ENCODE assay signal across 8 cellular contexts in genomic region chr18:79405781-79406575, GRCh38. TPM values are rescaled to one million over a fixed set of nuclear protein-coding genes. Genes with fewer than 3 reads are reported as not detected.
DNase-seq lines count a peak whose midpoint lies in the region; ATAC-seq and TF ChIP-seq lines count a peak whose summit lies in the region.

No MANE protein-coding gene starts in this region.

- H3K4me2 ChIP-seq in trophoblast cell (ENCODE audit: low read length), result no peak overlapping the region

- H3K27ac Mint-ChIP-seq in MCF 10A (ENCODE audit: low read depth, unreplicated experiment) (no peak overlapping the region), IgD-negative memory B cell (peak overlapping the region in 2 of 3 donors; percentile 96 to 97)

- H3K9me3 ChIP-seq in breast epithelium, result no peaks in the 10 kb centered on the region
- no peaks in the 10 kb centered on the region for H3K9me3 ChIP-seq in heart right ventricle
- peaks cover 2% of the 10 kb centered on the region for H3K9me3 ChIP-seq in trophoblast cell (ENCODE audit: insufficient read depth, low read depth, low read length)

- H3K36me3 Mint-ChIP-seq in MCF 10A (ENCODE audit: insufficient read depth, unreplicated experiment), result no peaks in the 10 kb centered on the region
- peaks cover 3% of the 10 kb centered on the region for H3K36me3 Mint-ChIP-seq in IgD-negative memory B cell

- 64 to 71% methylated on average over 27 of the region's 27 CpGs for WGBS in heart right ventricle, 2 donors
- WGBS in trophoblast cell (ENCODE audit: extremely low coverage, insufficient coverage, insufficient read length), result no CpG with 5 or more reads among the region's 27 CpGs

- H3K27me3 Mint-ChIP-seq in MCF 10A (ENCODE audit: insufficient read depth, unreplicated experiment) (no peaks in the 10 kb centered on the region), IgD-negative memory B cell (no peaks in the 10 kb centered on the region)

- no peak overlapping the region for H2AFZ ChIP-seq in trophoblast cell (ENCODE audit: insufficient read depth, low read length, poor library complexity)

- H3K4me3 ChIP-seq in breast epithelium (no peak overlapping the region), heart right ventricle (peak overlapping the region in 3 of 10 donors; percentile 19 to 47 (median 26)), trophoblast cell (ENCODE audit: low read depth, low read length) (no peak overlapping the region)

- no peaks in the 10 kb centered on the region for H3K27me3 ChIP-seq in breast epithelium
- no peaks in the 10 kb centered on the region for H3K27me3 ChIP-seq in heart right ventricle
- no peaks in the 10 kb centered on the region for H3K27me3 ChIP-seq in trophoblast cell (ENCODE audit: insufficient read depth, low read length)

- H3K9ac ChIP-seq in trophoblast cell (ENCODE audit: low read length), result no peak overlapping the region

- H2BK12ac ChIP-seq in trophoblast cell (ENCODE audit: low read length), result no peak overlapping the region

- intact Hi-C loops in breast epithelium (cut with DNase I; ENCODE audit: low total_unique reads) (loop anchor here (10.0 kb wide), 2 partner anchors 69 to 119 kb away; no protein-coding TSS in a partner anchor), MCF 10A (cut with micrococcal nuclease) (no loop called here), heart right ventricle (cut with DNase I) (loop anchor here in 3 of 10 donors (5.0 to 10.0 kb wide), 3 partner anchors 41 to 59 kb away; no protein-coding TSS in a partner anchor)

- peak overlapping the region; percentile 25 to 64 for H3K27ac ChIP-seq in breast epithelium
- H3K27ac ChIP-seq in heart right ventricle, result peak overlapping the region in 9 of 10 donors; percentile 17 to 90 (median 63)
- H3K27ac ChIP-seq in trophoblast cell (ENCODE audit: low read depth, low read length), result no peak overlapping the region

- H4K12ac ChIP-seq in trophoblast cell (ENCODE audit: low read depth, low read length), result no peak overlapping the region

- ATAC-seq in heart right ventricle, result peak in 7 of 8 donors; percentile 29 to 77 (median 48)

- no peak overlapping the region for H2BK120ac ChIP-seq in trophoblast cell (ENCODE audit: insufficient read depth, low read length, poor library complexity)

- no peak overlapping the region for H2AK5ac ChIP-seq in trophoblast cell (ENCODE audit: low read length)

- H3K79me2 ChIP-seq in trophoblast cell (ENCODE audit: control insufficient read depth, insufficient read depth, low read length, poor library complexity), result no peaks in the 10 kb centered on the region

- no peak overlapping the region for H3K18ac ChIP-seq in trophoblast cell (ENCODE audit: low read length)

- DNase-seq in breast epithelium (ENCODE audit: low spot score in 2 of 2), result no peak
- DNase-seq in MCF 10A (ENCODE audit: unreplicated experiment), result no peak
- peak; percentile 77 for DNase-seq in activated CD8-positive, alpha-beta memory T cell treated with anti-CD3 and anti-CD28 coated beads, Interleukin-2, amount 50 U/mL, for 4 hours
- DNase-seq in heart right ventricle, result peak; percentile 59 to 74
- peak; percentile 85 for DNase-seq in stimulated activated CD4-positive, alpha-beta T cell treated with anti-CD3 and anti-CD28 coated beads, Interleukin-4, amount 100 ng/mL, for 24 hours
- DNase-seq in DMS 273 treated with DMSO at 0.1 percent for 48 hours (lab: John Stamatoyannopoulos, UW), result no peak
- no peak for DNase-seq in trophoblast cell

- H3K4me3 Mint-ChIP-seq in MCF 10A (ENCODE audit: unreplicated experiment) (no peak overlapping the region), IgD-negative memory B cell (peak overlapping the region; percentile 66 to 91 (median 82))

- no peak overlapping the region for H4K8ac ChIP-seq in trophoblast cell (ENCODE audit: low read depth, low read length)

- no peaks in the 10 kb centered on the region for H3K4me1 Mint-ChIP-seq in MCF 10A (ENCODE audit: insufficient read depth, unreplicated experiment)
- peaks cover 35 to 53% (median 37%) of the 10 kb centered on the region in 3 donors for H3K4me1 Mint-ChIP-seq in IgD-negative memory B cell

- H2BK5ac ChIP-seq in trophoblast cell (ENCODE audit: low read depth, low read length, poor library complexity), result no peak overlapping the region

- BruUV-seq in MCF 10A (replicated peaks; lab: Mats Ljungman, UMichigan), result no TSS peak

- TF ChIP-seq POLR2A in breast epithelium (IDR thresholded peaks at IDR 0.05), result no peak

- H4K91ac ChIP-seq in trophoblast cell (ENCODE audit: low read depth, low read length), result no peak overlapping the region

- no peak overlapping the region for H3K23ac ChIP-seq in trophoblast cell (ENCODE audit: low read length)

- H3K36me3 ChIP-seq in breast epithelium (no peaks in the 10 kb centered on the region), heart right ventricle (peaks cover 0 to 11% (median 4%) of the 10 kb centered on the region in 9 donors), trophoblast cell (ENCODE audit: control insufficient read depth in 1 of 2, insufficient read depth in 2 of 2, low read length in 2 of 2) (peaks cover 2 to 4% of the 10 kb centered on the region in 2 experiments)

- CTCF ChIA-PET in MCF 10A (lab: Yijun Ruan, JAX), result interaction anchor here (0.5 kb wide), 1 partner anchor 123 kb away, joined by 3 read pairs; no protein-coding TSS in a partner anchor

- TF ChIP-seq CTCF in breast epithelium (IDR thresholded peaks at IDR 0.05) (no peak), MCF 10A (IDR thresholded peaks at IDR 0.05; ENCODE audit: unreplicated experiment) (no peak), heart right ventricle (IDR thresholded peaks at IDR 0.05) (peak in 1 of 9 donors; percentile 6)

- H3K9me3 Mint-ChIP-seq in MCF 10A (ENCODE audit: unreplicated experiment), result no peaks in the 10 kb centered on the region
- no peaks in the 10 kb centered on the region for H3K9me3 Mint-ChIP-seq in IgD-negative memory B cell

- H3K4me1 ChIP-seq in breast epithelium, result no peaks in the 10 kb centered on the region
- peaks cover 24 to 59% (median 54%) of the 10 kb centered on the region in 9 donors for H3K4me1 ChIP-seq in heart right ventricle
- H3K4me1 ChIP-seq in trophoblast cell (ENCODE audit: control insufficient read depth in 1 of 2, insufficient read depth in 2 of 2, low read length in 2 of 2), result peaks cover 3 to 5% of the 10 kb centered on the region in 2 experiments

- POLR2A ChIA-PET in MCF 10A (lab: Yijun Ruan, JAX), result no interaction called here

- no peak overlapping the region for H3K4ac ChIP-seq in trophoblast cell (ENCODE audit: low read depth, low read length)

- H3K79me1 ChIP-seq in trophoblast cell (ENCODE audit: low read length), result no peaks in the 10 kb centered on the region

- H3K14ac ChIP-seq in trophoblast cell (ENCODE audit: low read length), result no peak overlapping the region

RNA-seq across cellular contexts. Expression of gene NFATC1, which starts 10.2 kb away (rescaled TPM):
- total RNA-seq in breast epithelium, result 10 to 100 TPM; 10.9 to 18.0 (median 12.9) TPM
- total RNA-seq in MCF 10A (2022), result 2.0 and 3.7 TPM in 2 replicates
- 63.2 TPM for polyA plus RNA-seq in IgD-negative memory B cell
- total RNA-seq in heart right ventricle, result 10 to 100 TPM; 14.0 to 23.8 (median 19.0) TPM
- 10 to 100 TPM in 1 of 2 donors, 1 to 10 TPM in 1; 6.3 to 12.0 TPM for polyA plus RNA-seq in heart right ventricle
- polyA plus RNA-seq in trophoblast cell (2013), result 3.9 and 4.4 TPM in 2 replicates

Comparison
In these comparisons a context has a peak if more than half of its experiments do, and no peak if none do; other contexts are left out.
1. DNase-seq: peak in activated CD8-positive, alpha-beta memory T cell treated with anti-CD3 and anti-CD28 coated beads, Interleukin-2, amount 50 U/mL, for 4 hours (single experiment), heart right ventricle (2 of 2) and stimulated activated CD4-positive, alpha-beta T cell treated with anti-CD3 and anti-CD28 coated beads, Interleukin-4, amount 100 ng/mL, for 24 hours (single experiment); none in breast epithelium (0 of 2), MCF 10A (single experiment), DMS 273 treated with DMSO at 0.1 percent for 48 hours (single experiment) and trophoblast cell (0 of 2).